In genomic region chr18:46562674-46563192, GRCh38 we compare ENCODE assay signal across 28 cellular contexts.
"Had no signal": no experiment of that assay in that cellular context is flagged by ENCODE, and none has a peak within 500 bp of the region (broad histone marks: within the 10 kb centered on the region; RNA-seq: fewer than 3 reads in every experiment).

No MANE protein-coding gene starts in this region.

- DNase-seq: hippocampal formation; immature natural killer cell; left ventricle myocardium inferior; midbrain; naive thymus-derived CD8-positive, alpha-beta T cell; pancreas; posterior cingulate gyrus; retina; right cardiac atrium; stimulated activated CD4-positive, alpha-beta T cell treated with anti-CD3 and anti-CD28 coated beads, Interleukin-12 subunit alpha, Interleukin-12 subunit beta, amount 100 ng/mL, for 4 hours; stimulated activated CD4-positive, alpha-beta T cell treated with anti-CD3 and anti-CD28 coated beads, Interleukin-15, amount 100 ng/mL, for 24 hours; stimulated activated CD4-positive, alpha-beta T cell treated with anti-CD3 and anti-CD28 coated beads, Interleukin-2, amount 100 ng/mL, for 24 hours; stimulated activated CD4-positive, alpha-beta T cell treated with anti-CD3 and anti-CD28 coated beads, Interleukin-4, amount 100 ng/mL, for 1 hour; stimulated activated naive B cell treated with anti-CD40 and anti-IgM and Interleukin-4, amounts not matched to agents 10 μg/mL and 1 μg/mL and 100 μg/mL, for 72 hours; stimulated activated naive CD8-positive, alpha-beta T cell treated with anti-CD3 and anti-CD28 coated beads, Interleukin-15, Interleukin-2, amounts not matched to agents 100 U/mL and 50 U/mL, for 24 hours; stomach; testis; thyroid gland; transverse colon; upper lobe of left lung had no signal

- H3K27me3 ChIP-seq: neutrophil, pancreas, testis, thyroid gland, transverse colon, upper lobe of left lung, vagina had no signal

- H3K4me3 Mint-ChIP-seq: immature natural killer cell; naive thymus-derived CD8-positive, alpha-beta T cell; nephron; neural crest cell; stimulated activated naive B cell treated with anti-CD40 and anti-IgM and Interleukin-4, amounts not matched to agents 10 μg/mL and 1 μg/mL and 100 μg/mL, for 72 hours had no signal

- H3K36me3 ChIP-seq: left ventricle myocardium inferior, pancreas, prostate gland, stomach, thyroid gland, transverse colon, upper lobe of left lung, vagina had no signal

- H3K4me3 ChIP-seq: left ventricle myocardium inferior, lung, pancreas, prostate gland, skin epidermis, stomach, testis, thyroid gland, transverse colon, upper lobe of left lung, vagina had no signal

- H3K36me3 Mint-ChIP-seq: immature natural killer cell; naive thymus-derived CD8-positive, alpha-beta T cell; stimulated activated naive B cell treated with anti-CD40 and anti-IgM and Interleukin-4, amounts not matched to agents 10 μg/mL and 1 μg/mL and 100 μg/mL, for 72 hours had no signal

- H3K9me3 ChIP-seq: left ventricle myocardium inferior, neutrophil, pancreas, prostate gland, stomach, testis, thyroid gland, transverse colon, upper lobe of left lung, vagina had no signal

- H3K9me3 Mint-ChIP-seq: immature natural killer cell; naive thymus-derived CD8-positive, alpha-beta T cell; nephron; neural crest cell; stimulated activated naive B cell treated with anti-CD40 and anti-IgM and Interleukin-4, amounts not matched to agents 10 μg/mL and 1 μg/mL and 100 μg/mL, for 72 hours had no signal

- H3K4me1 Mint-ChIP-seq: immature natural killer cell; naive thymus-derived CD8-positive, alpha-beta T cell; nephron; stimulated activated naive B cell treated with anti-CD40 and anti-IgM and Interleukin-4, amounts not matched to agents 10 μg/mL and 1 μg/mL and 100 μg/mL, for 72 hours had no signal

- ATAC-seq: naive thymus-derived CD8-positive, alpha-beta T cell; pancreas; right cardiac atrium; sciatic nerve; stimulated activated naive B cell treated with anti-CD40 and anti-IgM and Interleukin-4, amounts not matched to agents 10 μg/mL and 1 μg/mL and 100 μg/mL, for 72 hours; stimulated activated naive CD8-positive, alpha-beta T cell treated with anti-CD3 and anti-CD28 coated beads, Interleukin-15, Interleukin-2, amounts not matched to agents 100 U/mL and 50 U/mL, for 24 hours had no signal

- H3K27ac Mint-ChIP-seq: immature natural killer cell; naive thymus-derived CD8-positive, alpha-beta T cell; nephron; stimulated activated naive B cell treated with anti-CD40 and anti-IgM and Interleukin-4, amounts not matched to agents 10 μg/mL and 1 μg/mL and 100 μg/mL, for 72 hours had no signal

- H3K27ac ChIP-seq: left ventricle myocardium inferior, neutrophil, pancreas, prostate gland, skin epidermis, stomach, testis, thyroid gland, transverse colon, upper lobe of left lung, vagina had no signal

- H3K4me1 ChIP-seq: left ventricle myocardium inferior, pancreas, prostate gland, stomach, testis, transverse colon, vagina had no signal
